17 cellular contexts compared by ENCODE assay signal in the genomic region with DNA sequence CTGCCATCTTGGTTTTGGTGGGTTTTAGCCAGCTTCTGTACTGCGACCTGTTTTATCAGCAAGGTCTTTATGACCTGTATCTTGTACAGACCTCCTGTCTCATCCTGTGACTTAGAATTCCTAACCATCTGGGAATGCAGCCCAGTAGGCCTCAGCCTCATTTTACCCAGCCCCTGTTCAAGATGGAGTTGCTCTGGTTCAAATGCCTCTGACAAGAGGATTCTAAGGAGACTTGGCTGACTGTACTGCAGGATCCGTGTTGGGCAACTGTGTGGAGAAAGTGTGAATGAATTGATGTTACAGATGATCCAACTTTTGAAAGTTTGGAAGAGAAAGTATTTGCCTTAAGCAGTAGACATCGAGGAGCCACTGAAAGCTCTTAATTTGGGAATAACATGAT.
"Had no signal": no experiment of that assay in that cellular context is flagged by ENCODE, and none has a peak within 500 bp of the region (broad histone marks: within the 10 kb centered on the region; RNA-seq: fewer than 3 reads in every experiment).

No MANE protein-coding gene starts in this region.

- H3K4me3 ChIP-seq: cardiac muscle cell, tibial artery had no signal

- H3K27ac Mint-ChIP-seq: activated naive CD4-positive, alpha-beta T cell treated with anti-CD3 and anti-CD28 coated beads for 36 hours; activated naive CD8-positive, alpha-beta T cell treated with anti-CD3 and anti-CD28 coated beads, Interleukin-2, amount 10 ng/mL, durations not matched to agents 7 days and 5 days; stimulated activated naive CD8-positive, alpha-beta T cell treated with anti-CD3 and anti-CD28 coated beads, Interleukin-15, Interleukin-2, amounts not matched to agents 100 ng/mL and 50 ng/mL, for 24 hours; T-cell had no signal

- DNase-seq: activated naive CD4-positive, alpha-beta T cell treated with anti-CD3 and anti-CD28 coated beads for 36 hours; activated naive CD8-positive, alpha-beta T cell treated with anti-CD3 and anti-CD28 coated beads, Interleukin-2, amount 10 ng/mL, durations not matched to agents 7 days and 5 days; activated T-cell treated with anti-CD3 and anti-CD28 coated beads, Interleukin-2, amount 50 U/mL, for 48 hours; amygdala; foreskin melanocyte; glutamatergic neuron; hypothalamus; stimulated activated CD4-positive, alpha-beta T cell treated with anti-CD3 and anti-CD28 coated beads, Interleukin-1b, Interleukin-23, amount 100 ng/mL, for 48 hours; substantia nigra; T-cell; tibial artery had no signal

- H3K9ac ChIP-seq: parathyroid adenoma had no signal

- H3K4me1 ChIP-seq: parathyroid adenoma had no signal

- H3K27ac ChIP-seq: cardiac muscle cell, parathyroid adenoma had no signal

- ATAC-seq: right cardiac atrium, T-cell had no signal

- FAIRE-seq: endometrium had no signal

- H3K27me3 ChIP-seq: cardiac muscle cell, tibial artery had no signal

- H3K79me2 ChIP-seq: parathyroid adenoma had no signal

- H2AFZ ChIP-seq: parathyroid adenoma had no signal

- H3K4me3 Mint-ChIP-seq: activated naive CD4-positive, alpha-beta T cell treated with anti-CD3 and anti-CD28 coated beads for 36 hours; activated naive CD8-positive, alpha-beta T cell treated with anti-CD3 and anti-CD28 coated beads, Interleukin-2, amount 10 ng/mL, durations not matched to agents 7 days and 5 days; nephron; stimulated activated naive CD8-positive, alpha-beta T cell treated with anti-CD3 and anti-CD28 coated beads, Interleukin-15, Interleukin-2, amounts not matched to agents 100 ng/mL and 50 ng/mL, for 24 hours; T-cell had no signal

- H3K27me3 Mint-ChIP-seq: activated naive CD8-positive, alpha-beta T cell treated with anti-CD3 and anti-CD28 coated beads, Interleukin-2, amount 10 ng/mL, durations not matched to agents 7 days and 5 days; stimulated activated naive CD8-positive, alpha-beta T cell treated with anti-CD3 and anti-CD28 coated beads, Interleukin-15, Interleukin-2, amounts not matched to agents 100 ng/mL and 50 ng/mL, for 24 hours; T-cell had no signal

- H3K4me1 Mint-ChIP-seq: activated naive CD8-positive, alpha-beta T cell treated with anti-CD3 and anti-CD28 coated beads, Interleukin-2, amount 10 ng/mL, durations not matched to agents 7 days and 5 days; T-cell had no signal
